In genomic region chr11:34585304-34585869, GRCh38 we compare ENCODE assay signal across 10 cellular contexts. TPM values are rescaled to one million over a fixed set of nuclear protein-coding genes. Genes with fewer than 3 reads are reported as not detected.
DNase-seq lines count a peak whose midpoint lies in the region; ATAC-seq and TF ChIP-seq lines count a peak whose summit lies in the region.
"Had no signal": no experiment of that assay in that cellular context is flagged by ENCODE, and none has a peak within 500 bp of the region (broad histone marks: within the 10 kb centered on the region; RNA-seq: fewer than 3 reads in every experiment).

No MANE protein-coding gene starts in this region.

- no peak for TF ChIP-seq POLR2A in breast epithelium (IDR thresholded peaks at IDR 0.05)

- H3K4me3 ChIP-seq in breast epithelium (no peak overlapping the region), muscle layer of duodenum (ENCODE audit: low read depth in 1 of 2, low read length in 2 of 2) (no peak overlapping the region), dorsolateral prefrontal cortex (peak overlapping the region in 7 of 59 donors; percentile 22 to 39 (median 36))

- intact Hi-C loops in breast epithelium (cut with DNase I; ENCODE audit: low total_unique reads): loop anchor here (10.0 kb wide), 1 partner anchor 299 kb away; no protein-coding TSS in a partner anchor
- intact Hi-C loops in dorsolateral prefrontal cortex (cut with DNase I): loop anchor here in 1 of 2 donors (5.0 kb wide), 1 partner anchor 807 kb away; no protein-coding TSS in a partner anchor

- H3K27ac ChIP-seq in breast epithelium: peak overlapping the region; percentile 48 to 63
- H3K27ac ChIP-seq in muscle layer of duodenum (ENCODE audit: low read length): peak overlapping the region; percentile 32
- peak overlapping the region in 25 of 59 donors; percentile 1 to 72 (median 37) for H3K27ac ChIP-seq in dorsolateral prefrontal cortex

- no peaks in the 10 kb centered on the region for H3K36me3 ChIP-seq in breast epithelium
- no peaks in the 10 kb centered on the region for H3K36me3 ChIP-seq in muscle layer of duodenum (ENCODE audit: control insufficient read depth in 1 of 2, insufficient read depth in 2 of 2, low read length in 2 of 2)

- H3K27me3 ChIP-seq in breast epithelium: no peaks in the 10 kb centered on the region
- no peaks in the 10 kb centered on the region for H3K27me3 ChIP-seq in muscle layer of duodenum (ENCODE audit: low read depth, low read length)
- no peaks in the 10 kb centered on the region for H3K27me3 ChIP-seq in dorsolateral prefrontal cortex

- ATAC-seq in HG02938 (IDR thresholded peaks at IDR 0.05; ENCODE audit: unreplicated experiment): peak; percentile 53

- TF ChIP-seq CTCF in breast epithelium (IDR thresholded peaks at IDR 0.05): no peak
- no peak for TF ChIP-seq CTCF in dorsolateral prefrontal cortex (IDR thresholded peaks at IDR 0.05 in 54 of 56, conservative IDR thresholded peaks at IDR 0.05 in 2 of 56; ENCODE audit: low read depth in 1 of 56, partially characterized antibody in 56 of 56)

- H3K9me3 ChIP-seq in breast epithelium: no peaks in the 10 kb centered on the region
- no peaks in the 10 kb centered on the region for H3K9me3 ChIP-seq in muscle layer of duodenum (ENCODE audit: control insufficient read depth in 1 of 2, low read length in 2 of 2)

- H3K4me1 ChIP-seq in breast epithelium (peaks cover 0 to 10% of the 10 kb centered on the region in 2 donors), muscle layer of duodenum (ENCODE audit: control insufficient read depth in 1 of 2, insufficient read depth in 2 of 2, low read length in 2 of 2) (peaks cover 0 to 5% of the 10 kb centered on the region in 2 donors)

- DNase-seq in CD1c-positive myeloid dendritic cell (ENCODE audit: extremely low spot score): peak; percentile 43
- DNase-seq in breast epithelium (ENCODE audit: low spot score in 2 of 2): no peak
- DNase-seq in NCI-H1436 treated with DMSO at 0.1 percent for 48 hours (lab: John Stamatoyannopoulos, UW): no peak
- no peak for DNase-seq in DMS53 (lab: John Stamatoyannopoulos, UW)
- no peak for DNase-seq in dorsolateral prefrontal cortex
- DNase-seq in NK-92 (lab: John Stamatoyannopoulos, UW; ENCODE audit: unreplicated experiment): no peak
- DNase-seq: activated CD4-positive, alpha-beta T cell treated with anti-CD3 and anti-CD28 coated beads, Interleukin-2, amount 50 U/mL, for 48 hours; activated gamma-delta T cell had no signal

RNA-seq across cellular contexts. Expression of gene EHF, which starts 35.5 kb away (rescaled TPM):
- total RNA-seq in breast epithelium (100 to 1,000 TPM in 2 of 3 donors, under 1 TPM in 1; 0.16 to 392 (median 132) TPM), dorsolateral prefrontal cortex (1 to 10 TPM in 85 of 120 experiments, under 1 TPM in 35; 0.17 to 4.8 (median 1.4) TPM)
